Comparison of ENCODE assay signal across 19 cellular contexts in the genomic region with DNA sequence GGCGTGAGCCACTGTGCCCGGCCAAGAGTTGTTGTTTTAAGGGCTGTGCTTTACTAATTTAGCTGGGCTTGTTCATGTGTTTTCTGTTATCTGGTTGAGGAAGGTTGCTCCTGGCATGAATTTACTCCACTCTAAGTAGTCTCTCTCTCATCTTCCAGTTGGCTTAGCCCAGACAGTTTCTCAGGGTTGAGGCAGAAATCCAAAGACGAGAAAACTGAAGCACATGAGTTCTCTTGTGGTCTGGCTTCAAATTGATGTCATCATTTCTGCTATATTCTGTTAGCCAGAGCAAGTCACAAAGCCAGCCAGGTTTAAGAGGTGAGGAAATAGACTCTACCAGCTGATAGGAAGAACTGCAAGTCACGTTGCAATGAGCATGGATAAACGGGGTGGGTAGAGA. TPM values are rescaled to one million over a fixed set of nuclear protein-coding genes. Genes with fewer than 3 reads are reported as not detected.
"Had no signal": no experiment of that assay in that cellular context is flagged by ENCODE, and none has a peak within 500 bp of the region (broad histone marks: within the 10 kb centered on the region; RNA-seq: fewer than 3 reads in every experiment).

No MANE protein-coding gene starts in this region.

- DNase-seq: effector memory CD4-positive, alpha-beta T cell; heart left ventricle; hippocampal formation; mesendoderm; naive thymus-derived CD4-positive, alpha-beta T cell; nephron progenitor cell; psoas muscle; retina; right lobe of liver; spleen; stimulated activated CD4-positive, alpha-beta T cell treated with anti-CD3 and anti-CD28 coated beads, Interleukin-15, amount 100 ng/mL, for 24 hours; stimulated activated CD4-positive, alpha-beta T cell treated with anti-CD3 and anti-CD28 coated beads, Interleukin-1b, Interleukin-23, amount 100 ng/mL, for 48 hours; stimulated activated CD4-positive, alpha-beta T cell treated with anti-CD3 and anti-CD28 coated beads, Interleukin-4, amount 100 ng/mL, for 24 hours; stimulated activated naive B cell treated with anti-CD40 and anti-IgM and Interleukin-4, amounts not matched to agents 10 μg/mL and 1 μg/mL and 100 μg/mL, for 72 hours; stimulated activated naive CD8-positive, alpha-beta T cell treated with anti-CD3 and anti-CD28 coated beads, Interleukin-15, amount 100 ng/mL, for 72 hours; substantia nigra; transverse colon had no signal

- ATAC-seq: esophagus mucosa; heart left ventricle; naive thymus-derived CD4-positive, alpha-beta T cell; psoas muscle; right lobe of liver; stimulated activated naive B cell treated with anti-CD40 and anti-IgM and Interleukin-4, amounts not matched to agents 10 μg/mL and 1 μg/mL and 100 μg/mL, for 72 hours; stimulated activated naive CD8-positive, alpha-beta T cell treated with anti-CD3 and anti-CD28 coated beads, Interleukin-15, amount 100 ng/mL, for 72 hours had no signal

- H3K27me3 ChIP-seq: heart left ventricle, right lobe of liver, transverse colon had no signal

- H3K9me3 ChIP-seq: heart left ventricle, psoas muscle, right lobe of liver, spleen, thoracic aorta, transverse colon had no signal

- H3K36me3 ChIP-seq: heart left ventricle, right lobe of liver, spleen, thoracic aorta, transverse colon had no signal

- H3K4me3 ChIP-seq: heart left ventricle, psoas muscle, right lobe of liver, spleen, thoracic aorta, transverse colon had no signal

- H3K27ac ChIP-seq: heart left ventricle, psoas muscle, right lobe of liver, spleen, thoracic aorta, transverse colon had no signal

RNA-seq across cellular contexts. Expression of a gene that starts 57.9 kb away (rescaled TPM):
- total RNA-seq: thoracic aorta had no signal
